ENCODE assay signal across 21 cellular contexts in genomic region chr9:105418588-105419108, GRCh38.
"Had no signal": no experiment of that assay in that cellular context is flagged by ENCODE, and none has a peak within 500 bp of the region (broad histone marks: within the 10 kb centered on the region; RNA-seq: fewer than 3 reads in every experiment).

No MANE protein-coding gene starts in this region.

- H3K9me3 ChIP-seq: ascending aorta, breast epithelium, esophagus squamous epithelium, prostate gland, right atrium auricular region, suprapubic skin had no signal

- H3K36me3 ChIP-seq: ascending aorta, breast epithelium, esophagus squamous epithelium, prostate gland, right atrium auricular region, suprapubic skin had no signal

- H3K4me1 ChIP-seq: ascending aorta, breast epithelium, prostate gland, right atrium auricular region had no signal

- H3K4me3 ChIP-seq: ascending aorta, breast epithelium, esophagus squamous epithelium, prostate gland, right atrium auricular region, suprapubic skin had no signal

- H3K27ac ChIP-seq: ascending aorta, breast epithelium, esophagus squamous epithelium, prostate gland, right atrium auricular region, suprapubic skin had no signal

- ATAC-seq: activated CD8-positive, alpha-beta T cell treated with anti-CD3 and anti-CD28 coated beads for 36 hours; activated T-cell treated with anti-CD3 and anti-CD28 coated beads, Interleukin-2, amount 50 U/mL, for 4 hours; left colon; stimulated activated naive CD8-positive, alpha-beta T cell treated with anti-CD3 and anti-CD28 coated beads, Interleukin-15, Interleukin-2, amounts not matched to agents 100 U/mL and 50 U/mL, for 24 hours had no signal

- DNase-seq: activated CD4-positive, alpha-beta T cell treated with anti-CD3 and anti-CD28 coated beads, Interleukin-2, amount 10 ng/mL, durations not matched to agents 24 days and 14 days; activated CD4-positive, CD25-positive, alpha-beta regulatory T cell; activated CD8-positive, alpha-beta T cell treated with anti-CD3 and anti-CD28 coated beads for 36 hours; activated naive CD4-positive, alpha-beta T cell treated with anti-CD3 and anti-CD28 coated beads for 36 hours; activated T-cell treated with anti-CD3 and anti-CD28 coated beads, Interleukin-2, amount 50 U/mL, for 4 hours; cerebellar nuclear complex; effector CD8-positive, alpha-beta T cell; esophagus squamous epithelium; hippocampal formation; islet precursor cell; left colon; mammary epithelial cell; midbrain; stimulated activated CD4-positive, alpha-beta T cell treated with anti-CD3 and anti-CD28 coated beads, Interleukin-2, amount 100 ng/mL, for 24 hours; stimulated activated naive CD8-positive, alpha-beta T cell treated with anti-CD3 and anti-CD28 coated beads, Interleukin-15, Interleukin-2, amounts not matched to agents 100 U/mL and 50 U/mL, for 24 hours; trophoblast cell had no signal

- H3K27me3 ChIP-seq: ascending aorta, breast epithelium, esophagus squamous epithelium, right atrium auricular region, suprapubic skin had no signal
